ENCODE assay signal across 2 cellular contexts in the genomic region with DNA sequence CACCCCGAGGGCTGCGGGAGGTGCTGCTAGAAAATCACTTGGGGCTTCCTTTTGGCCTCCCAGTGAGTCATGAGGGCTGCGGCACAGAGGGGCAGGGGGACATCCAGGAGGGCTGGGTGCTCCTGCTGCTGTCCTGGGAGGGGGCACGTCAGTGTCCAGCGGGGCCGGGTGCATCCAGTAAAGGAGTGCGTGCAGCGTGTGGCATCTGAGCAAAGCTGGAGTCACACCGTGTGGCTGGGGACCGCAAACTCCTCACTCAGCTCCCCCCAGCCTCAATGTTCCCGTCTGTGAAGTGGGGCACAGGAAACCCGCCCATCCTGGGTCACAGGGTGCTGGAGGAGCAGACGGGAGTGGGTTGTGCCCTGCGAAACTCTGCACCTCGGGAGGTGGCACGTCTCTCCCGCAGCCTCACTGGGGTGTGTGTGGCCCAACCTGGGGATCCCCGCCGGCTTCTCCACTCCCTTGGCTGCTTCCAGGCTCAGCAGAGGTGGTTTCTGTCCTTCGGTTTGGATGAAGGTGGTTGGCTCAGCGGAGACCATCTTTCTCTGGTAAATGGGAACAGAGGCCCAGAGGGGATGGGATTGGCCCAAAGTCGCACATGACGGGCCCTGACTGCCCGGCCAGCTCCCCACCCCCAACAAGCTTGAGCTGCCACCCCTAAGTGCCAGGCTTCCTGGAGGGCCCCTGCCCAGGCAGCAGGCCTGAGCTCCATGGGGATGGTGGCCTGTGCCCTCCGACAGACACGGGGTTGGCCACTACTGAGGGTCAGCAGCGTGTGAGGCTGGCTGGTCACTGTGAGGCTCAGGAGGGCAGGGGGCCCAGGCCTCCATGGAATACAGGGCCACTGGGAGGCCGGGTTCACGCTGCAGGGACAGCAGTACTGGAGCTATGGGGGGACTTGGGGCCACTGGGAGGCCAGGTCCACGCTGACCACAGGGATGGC.
TF ChIP-seq lines count a peak whose summit lies in the region.
"Not testable (repeated sequence)": the region's sequence is repeated elsewhere in the genome, so short reads cannot be mapped to it uniquely, and the experiment has no call there.

No MANE protein-coding gene starts in this region.

TF ChIP-seq in HEK293, 187 proteins besides CTCF, POLR2A, EP300 and RAD21:
- TF ChIP-seq GLIS2 (tag by site-specific recombination; IDR thresholded peaks at IDR 0.05), result 0 out of 2 replicates have a peak, but pooled peaks have one; percentile 13
- TF ChIP-seq, protein P1, sequence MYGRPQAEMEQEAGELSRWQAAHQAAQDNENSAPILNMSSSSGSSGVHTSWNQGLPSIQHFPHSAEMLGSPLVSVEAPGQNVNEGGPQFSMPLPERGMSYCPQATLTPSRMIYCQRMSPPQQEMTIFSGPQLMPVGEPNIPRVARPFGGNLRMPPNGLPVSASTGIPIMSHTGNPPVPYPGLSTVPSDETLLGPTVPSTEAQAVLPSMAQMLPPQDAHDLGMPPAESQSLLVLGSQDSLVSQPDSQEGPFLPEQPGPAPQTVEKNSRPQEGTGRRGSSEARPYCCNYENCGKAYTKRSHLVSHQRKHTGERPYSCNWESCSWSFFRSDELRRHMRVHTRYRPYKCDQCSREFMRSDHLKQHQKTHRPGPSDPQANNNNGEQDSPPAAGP (tag by site-specific recombination; IDR thresholded peaks at IDR 0.05), result peak; percentile 30; the same call in 1 of the 2 replicates
- TF ChIP-seq ZIC2 (tag by site-specific recombination; IDR thresholded peaks at IDR 0.05), result peak; percentile 48

TF ChIP-seq in K562, 482 proteins besides CTCF, POLR2A, EP300 and RAD21:
- TF ChIP-seq HDAC2 (IDR thresholded peaks at IDR 0.05), result peak; percentile 17; the same call in 1 of the 2 replicates
- TF ChIP-seq SMARCA5 (IDR thresholded peaks at IDR 0.05), result 0 out of 2 replicates have a peak, but pooled peaks have one; percentile 28
- TF ChIP-seq ADNP (tag; IDR thresholded peaks at IDR 0.05), result peak; percentile 75
- TF ChIP-seq CBX1 (IDR thresholded peaks at IDR 0.05; ENCODE audit: low read depth), result 0 out of 2 replicates have a peak, but pooled peaks have one; percentile 67
- not testable (repeated sequence) for TF ChIP-seq JUN (IDR thresholded peaks at IDR 0.05; ENCODE audit: borderline replicate concordance, low read depth, low read length); NR2C2 (tag; IDR thresholded peaks at IDR 0.05)
- TF ChIP-seq JUN (CRISPR knock-in tag; IDR thresholded peaks at IDR 0.05; ENCODE audit: borderline replicate concordance), result 0 out of 2 replicates have a peak, but pooled peaks have one; percentile 1
- TF ChIP-seq, protein P2, sequence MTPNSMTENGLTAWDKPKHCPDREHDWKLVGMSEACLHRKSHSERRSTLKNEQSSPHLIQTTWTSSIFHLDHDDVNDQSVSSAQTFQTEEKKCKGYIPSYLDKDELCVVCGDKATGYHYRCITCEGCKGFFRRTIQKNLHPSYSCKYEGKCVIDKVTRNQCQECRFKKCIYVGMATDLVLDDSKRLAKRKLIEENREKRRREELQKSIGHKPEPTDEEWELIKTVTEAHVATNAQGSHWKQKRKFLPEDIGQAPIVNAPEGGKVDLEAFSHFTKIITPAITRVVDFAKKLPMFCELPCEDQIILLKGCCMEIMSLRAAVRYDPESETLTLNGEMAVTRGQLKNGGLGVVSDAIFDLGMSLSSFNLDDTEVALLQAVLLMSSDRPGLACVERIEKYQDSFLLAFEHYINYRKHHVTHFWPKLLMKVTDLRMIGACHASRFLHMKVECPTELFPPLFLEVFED (CRISPR knock-in tag; conservative IDR thresholded peaks at IDR 0.05), result 0 out of 2 replicates have a peak, but pooled peaks have one; percentile 37
- TF ChIP-seq, protein P3, sequence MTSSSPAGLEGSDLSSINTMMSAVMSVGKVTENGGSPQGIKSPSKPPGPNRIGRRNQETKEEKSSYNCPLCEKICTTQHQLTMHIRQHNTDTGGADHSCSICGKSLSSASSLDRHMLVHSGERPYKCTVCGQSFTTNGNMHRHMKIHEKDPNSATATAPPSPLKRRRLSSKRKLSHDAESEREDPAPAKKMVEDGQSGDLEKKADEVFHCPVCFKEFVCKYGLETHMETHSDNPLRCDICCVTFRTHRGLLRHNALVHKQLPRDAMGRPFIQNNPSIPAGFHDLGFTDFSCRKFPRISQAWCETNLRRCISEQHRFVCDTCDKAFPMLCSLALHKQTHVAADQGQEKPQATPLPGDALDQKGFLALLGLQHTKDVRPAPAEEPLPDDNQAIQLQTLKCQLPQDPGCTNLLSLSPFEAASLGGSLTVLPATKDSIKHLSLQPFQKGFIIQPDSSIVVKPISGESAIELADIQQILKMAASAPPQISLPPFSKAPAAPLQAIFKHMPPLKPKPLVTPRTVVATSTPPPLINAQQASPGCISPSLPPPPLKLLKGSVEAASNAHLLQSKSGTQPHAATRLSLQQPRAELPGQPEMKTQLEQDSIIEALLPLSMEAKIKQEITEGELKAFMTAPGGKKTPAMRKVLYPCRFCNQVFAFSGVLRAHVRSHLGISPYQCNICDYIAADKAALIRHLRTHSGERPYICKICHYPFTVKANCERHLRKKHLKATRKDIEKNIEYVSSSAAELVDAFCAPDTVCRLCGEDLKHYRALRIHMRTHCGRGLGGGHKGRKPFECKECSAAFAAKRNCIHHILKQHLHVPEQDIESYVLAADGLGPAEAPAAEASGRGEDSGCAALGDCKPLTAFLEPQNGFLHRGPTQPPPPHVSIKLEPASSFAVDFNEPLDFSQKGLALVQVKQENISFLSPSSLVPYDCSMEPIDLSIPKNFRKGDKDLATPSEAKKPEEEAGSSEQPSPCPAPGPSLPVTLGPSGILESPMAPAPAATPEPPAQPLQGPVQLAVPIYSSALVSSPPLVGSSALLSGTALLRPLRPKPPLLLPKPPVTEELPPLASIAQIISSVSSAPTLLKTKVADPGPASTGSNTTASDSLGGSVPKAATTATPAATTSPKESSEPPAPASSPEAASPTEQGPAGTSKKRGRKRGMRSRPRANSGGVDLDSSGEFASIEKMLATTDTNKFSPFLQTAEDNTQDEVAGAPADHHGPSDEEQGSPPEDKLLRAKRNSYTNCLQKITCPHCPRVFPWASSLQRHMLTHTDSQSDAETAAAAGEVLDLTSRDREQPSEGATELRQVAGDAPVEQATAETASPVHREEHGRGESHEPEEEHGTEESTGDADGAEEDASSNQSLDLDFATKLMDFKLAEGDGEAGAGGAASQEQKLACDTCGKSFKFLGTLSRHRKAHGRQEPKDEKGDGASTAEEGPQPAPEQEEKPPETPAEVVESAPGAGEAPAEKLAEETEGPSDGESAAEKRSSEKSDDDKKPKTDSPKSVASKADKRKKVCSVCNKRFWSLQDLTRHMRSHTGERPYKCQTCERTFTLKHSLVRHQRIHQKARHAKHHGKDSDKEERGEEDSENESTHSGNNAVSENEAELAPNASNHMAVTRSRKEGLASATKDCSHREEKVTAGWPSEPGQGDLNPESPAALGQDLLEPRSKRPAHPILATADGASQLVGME (CRISPR knock-in tag; IDR thresholded peaks at IDR 0.05), result 0 out of 2 replicates have a peak, but pooled peaks have one; percentile 61
- TF ChIP-seq KDM1A (IDR thresholded peaks at IDR 0.05), result peak; percentile 11 to 70; a peak in 1 of 4 replicates
- TF ChIP-seq ZFX (CRISPR knock-in tag; IDR thresholded peaks at IDR 0.05), result peak; percentile 6; the same call in 1 of the 2 replicates
- TF ChIP-seq, protein P4, sequence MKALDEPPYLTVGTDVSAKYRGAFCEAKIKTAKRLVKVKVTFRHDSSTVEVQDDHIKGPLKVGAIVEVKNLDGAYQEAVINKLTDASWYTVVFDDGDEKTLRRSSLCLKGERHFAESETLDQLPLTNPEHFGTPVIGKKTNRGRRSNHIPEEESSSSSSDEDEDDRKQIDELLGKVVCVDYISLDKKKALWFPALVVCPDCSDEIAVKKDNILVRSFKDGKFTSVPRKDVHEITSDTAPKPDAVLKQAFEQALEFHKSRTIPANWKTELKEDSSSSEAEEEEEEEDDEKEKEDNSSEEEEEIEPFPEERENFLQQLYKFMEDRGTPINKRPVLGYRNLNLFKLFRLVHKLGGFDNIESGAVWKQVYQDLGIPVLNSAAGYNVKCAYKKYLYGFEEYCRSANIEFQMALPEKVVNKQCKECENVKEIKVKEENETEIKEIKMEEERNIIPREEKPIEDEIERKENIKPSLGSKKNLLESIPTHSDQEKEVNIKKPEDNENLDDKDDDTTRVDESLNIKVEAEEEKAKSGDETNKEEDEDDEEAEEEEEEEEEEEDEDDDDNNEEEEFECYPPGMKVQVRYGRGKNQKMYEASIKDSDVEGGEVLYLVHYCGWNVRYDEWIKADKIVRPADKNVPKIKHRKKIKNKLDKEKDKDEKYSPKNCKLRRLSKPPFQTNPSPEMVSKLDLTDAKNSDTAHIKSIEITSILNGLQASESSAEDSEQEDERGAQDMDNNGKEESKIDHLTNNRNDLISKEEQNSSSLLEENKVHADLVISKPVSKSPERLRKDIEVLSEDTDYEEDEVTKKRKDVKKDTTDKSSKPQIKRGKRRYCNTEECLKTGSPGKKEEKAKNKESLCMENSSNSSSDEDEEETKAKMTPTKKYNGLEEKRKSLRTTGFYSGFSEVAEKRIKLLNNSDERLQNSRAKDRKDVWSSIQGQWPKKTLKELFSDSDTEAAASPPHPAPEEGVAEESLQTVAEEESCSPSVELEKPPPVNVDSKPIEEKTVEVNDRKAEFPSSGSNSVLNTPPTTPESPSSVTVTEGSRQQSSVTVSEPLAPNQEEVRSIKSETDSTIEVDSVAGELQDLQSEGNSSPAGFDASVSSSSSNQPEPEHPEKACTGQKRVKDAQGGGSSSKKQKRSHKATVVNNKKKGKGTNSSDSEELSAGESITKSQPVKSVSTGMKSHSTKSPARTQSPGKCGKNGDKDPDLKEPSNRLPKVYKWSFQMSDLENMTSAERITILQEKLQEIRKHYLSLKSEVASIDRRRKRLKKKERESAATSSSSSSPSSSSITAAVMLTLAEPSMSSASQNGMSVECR (CRISPR knock-in tag; IDR thresholded peaks at IDR 0.05), result 0 out of 2 replicates have a peak, but pooled peaks have one; percentile 14
- peak; percentile 84; the same call in 1 of the 2 replicates for TF ChIP-seq BCOR (IDR thresholded peaks at IDR 0.05)
- peak; percentile 92 for TF ChIP-seq FOSL1 (tag; conservative IDR thresholded peaks at IDR 0.05)
- TF ChIP-seq, protein P5, sequence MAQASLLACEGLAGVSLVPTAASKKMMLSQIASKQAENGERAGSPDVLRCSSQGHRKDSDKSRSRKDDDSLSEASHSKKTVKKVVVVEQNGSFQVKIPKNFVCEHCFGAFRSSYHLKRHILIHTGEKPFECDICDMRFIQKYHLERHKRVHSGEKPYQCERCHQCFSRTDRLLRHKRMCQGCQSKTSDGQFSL (CRISPR knock-in tag; IDR thresholded peaks at IDR 0.05), result peak; percentile 78
- TF ChIP-seq, protein P5 (tag; IDR thresholded peaks at IDR 0.05), result peak in 1 of 2 experiments; percentile 70; a peak in 2 of 4 replicates
- TF ChIP-seq RBM25 (IDR thresholded peaks at IDR 0.05; ENCODE audit: low read depth, low read length, severe bottlenecking), result peak; percentile 61
- 0 out of 2 replicates have a peak, but pooled peaks have one; percentile 22 for TF ChIP-seq MTF1 (CRISPR knock-in tag; IDR thresholded peaks at IDR 0.05; ENCODE audit: borderline replicate concordance)
- TF ChIP-seq RBFOX2 (IDR thresholded peaks at IDR 0.05; ENCODE audit: low read depth, low read length), result 0 out of 2 replicates have a peak, but pooled peaks have one; percentile 39
- TF ChIP-seq PTBP1 (IDR thresholded peaks at IDR 0.05; ENCODE audit: low read depth, low read length), result 0 out of 2 replicates have a peak, but pooled peaks have one; percentile 32
- TF ChIP-seq NR2C2 (CRISPR knock-in tag; IDR thresholded peaks at IDR 0.05), result 0 out of 2 replicates have a peak, but pooled peaks have one; percentile 33
- peak in 1 of 2 experiments; percentile 22; a peak in 1 of 4 replicates for TF ChIP-seq RCOR1 (IDR thresholded peaks at IDR 0.05; ENCODE audit: borderline replicate concordance in 1 of 2, low read depth in 2 of 2, low read length in 2 of 2)
- 0 out of 2 replicates have a peak, but pooled peaks have one; percentile 2 for TF ChIP-seq ZNF175 (CRISPR knock-in tag; IDR thresholded peaks at IDR 0.05; ENCODE audit: low read depth)
